In the genomic region with DNA sequence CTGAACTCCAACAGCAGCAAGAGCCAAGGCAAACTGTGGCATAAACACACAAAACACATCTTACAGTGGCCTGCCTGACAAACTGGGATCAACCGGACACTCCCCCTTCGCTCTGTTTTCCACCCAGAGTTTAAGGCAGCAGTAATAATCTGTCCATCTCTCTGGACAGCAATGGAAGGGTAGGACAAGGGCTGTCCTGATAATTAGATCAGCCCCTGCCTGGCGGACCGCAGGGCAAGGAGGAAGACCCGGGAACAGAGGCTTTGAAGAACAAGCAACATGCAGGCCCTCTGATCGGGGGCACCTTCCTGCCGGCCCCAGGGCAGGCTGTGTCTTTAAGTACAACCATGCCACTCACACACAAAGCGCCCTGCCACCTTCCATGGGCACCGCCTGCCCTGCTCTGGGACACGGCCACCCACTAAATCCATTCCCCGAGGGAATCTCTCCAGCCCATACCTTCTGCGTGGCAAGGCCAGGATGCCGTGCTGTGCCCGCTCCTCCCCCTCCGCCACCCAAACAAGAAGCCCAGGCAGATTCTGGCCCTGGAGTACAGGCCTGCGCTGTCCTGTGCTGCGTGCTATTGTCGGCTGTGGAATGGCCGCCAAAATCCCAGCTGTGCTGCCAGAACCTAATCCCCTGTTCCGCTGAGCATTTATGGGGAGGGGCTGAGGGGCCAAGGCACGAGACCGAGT, we compare ENCODE assay signal across 8 cellular contexts. TPM values are rescaled to one million over a fixed set of nuclear protein-coding genes. Genes with fewer than 3 reads are reported as not detected.
A peak's percentile ranks its signal among the peaks of the same experiment; 100 is the strongest.
DNase-seq lines count a peak whose midpoint lies in the region; ATAC-seq and TF ChIP-seq lines count a peak whose summit lies in the region.

No MANE protein-coding gene starts in this region.

- TF ChIP-seq CTCF in breast epithelium (IDR thresholded peaks at IDR 0.05), result no peak
- TF ChIP-seq CTCF in retinal pigment epithelial cell (conservative IDR thresholded peaks at IDR 0.05; ENCODE audit: low read depth, low read length), result no peak

- no peak for TF ChIP-seq POLR2A in breast epithelium (IDR thresholded peaks at IDR 0.05)

- H3K27me3 ChIP-seq in breast epithelium (no peaks in the 10 kb centered on the region), iPS-15b (ENCODE audit: control insufficient read depth, insufficient read depth, low read length) (no peaks in the 10 kb centered on the region)

- H3K27ac ChIP-seq in breast epithelium, result peak overlapping the region; percentile 99

- H3K36me3 ChIP-seq in breast epithelium, result no peaks in the 10 kb centered on the region
- peaks cover 4% of the 10 kb centered on the region for H3K36me3 ChIP-seq in iPS-15b (ENCODE audit: control insufficient read depth, insufficient read depth, low read length)

- peak overlapping the region; percentile 48 for H3K9ac ChIP-seq in iPS-15b (ENCODE audit: low read depth, low read length)

- intact Hi-C loops in breast epithelium (cut with DNase I; ENCODE audit: low total_unique reads), result no loop called here

- H3K4me1 ChIP-seq in breast epithelium (peaks cover 4 to 17% of the 10 kb centered on the region in 2 donors), iPS-15b (ENCODE audit: control insufficient read depth, insufficient read depth, low read length) (peaks cover 32% of the 10 kb centered on the region)

- no peak for ATAC-seq in GM19395 (IDR thresholded peaks at IDR 0.05; ENCODE audit: unreplicated experiment)
- ATAC-seq in HG02870 (IDR thresholded peaks at IDR 0.05; ENCODE audit: unreplicated experiment), result no peak

- H3K9me3 ChIP-seq in breast epithelium, result no peaks in the 10 kb centered on the region
- no peaks in the 10 kb centered on the region for H3K9me3 ChIP-seq in iPS-15b (ENCODE audit: control insufficient read depth, insufficient read depth, low read length)

- peak; percentile 36 for DNase-seq in GDM1 (lab: John Stamatoyannopoulos, UW)
- peak; percentile 84 for DNase-seq in NCI-H1092 (lab: John Stamatoyannopoulos, UW)
- DNase-seq in T-helper 22 cell (ENCODE audit: low read depth), result peak; percentile 17
- peak; percentile 82 to 87 for DNase-seq in breast epithelium (ENCODE audit: low spot score in 2 of 2)
- peak; percentile 52 for DNase-seq in retinal pigment epithelial cell (ENCODE audit: low read depth)

- H3K4me3 ChIP-seq in breast epithelium, result peak overlapping the region; percentile 56 to 71 (median 68)
- H3K4me3 ChIP-seq in iPS-15b (ENCODE audit: low read depth, low read length), result peak overlapping the region; percentile 30
- peak overlapping the region; percentile 81 for H3K4me3 ChIP-seq in retinal pigment epithelial cell (ENCODE audit: low read length)

RNA-seq across cellular contexts. Expression of gene NUMA1, which starts 38.8 kb away (rescaled TPM):
- total RNA-seq in breast epithelium, result 100 to 1,000 TPM; 240 to 412 (median 283) TPM

RNA-seq across cellular contexts. Expression of gene LRRC51, which starts 39.1 kb away (rescaled TPM):
- 100 to 1,000 TPM in 1 of 3 donors, 10 to 100 TPM in 2; 14.9 to 103 (median 17.1) TPM for total RNA-seq in breast epithelium

RNA-seq across cellular contexts. Expression of gene IL18BP, which starts 42.8 kb away (rescaled TPM):
- total RNA-seq in breast epithelium, result 10 to 100 TPM in 2 of 3 donors, 1 to 10 TPM in 1; 2.6 to 10.4 (median 10.2) TPM

Comparison
In these comparisons a context has a peak if more than half of its experiments do, and no peak if none do; other contexts are left out.
1. DNase-seq: peak in every context shown above with its lines; median percentile 84 in breast epithelium; 84 in NCI-H1092; 52 in retinal pigment epithelial cell; 36 in GDM1; 17 in T-helper 22 cell.
2. H3K4me3 ChIP-seq: peak in every context shown above with its lines; median percentile 81 in retinal pigment epithelial cell; 68 in breast epithelium; 30 in iPS-15b.